In the genomic region with DNA sequence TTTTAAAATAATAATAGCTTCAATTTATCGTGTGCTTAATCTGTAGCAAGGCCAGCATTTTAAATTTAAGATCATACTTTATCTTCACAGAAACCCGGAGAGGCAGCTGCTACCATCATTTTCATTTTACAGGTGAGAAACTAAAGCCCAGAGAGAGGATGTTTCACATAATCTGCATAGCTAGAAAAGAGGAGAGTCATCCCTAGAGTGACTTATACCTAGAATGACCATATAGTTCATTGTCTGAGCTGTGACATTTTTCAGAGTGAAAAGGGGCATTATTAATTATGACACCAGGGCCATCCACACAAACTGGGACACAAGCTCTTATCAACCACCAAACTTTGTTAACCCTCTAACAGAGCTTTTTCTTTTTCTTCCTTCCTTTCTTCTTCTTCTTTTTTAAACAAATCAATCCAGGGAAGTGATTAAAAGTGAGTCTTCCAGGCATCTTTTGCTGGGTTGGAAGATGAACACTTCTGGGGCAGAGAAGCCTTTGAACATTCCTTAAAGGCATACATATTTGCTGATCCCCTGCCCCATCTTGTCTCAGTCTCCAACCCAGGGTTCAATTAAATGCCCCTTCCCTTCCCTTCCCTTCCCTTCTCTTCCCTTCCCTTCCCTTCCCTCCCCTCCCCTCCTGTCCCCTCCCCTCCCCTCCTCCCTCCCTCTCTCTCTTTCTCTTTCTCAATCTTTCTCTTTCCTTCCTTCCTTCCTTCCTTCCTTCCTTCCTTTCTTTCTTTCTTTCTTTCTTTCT, we compare ENCODE assay signal across 14 cellular contexts.
"Had no signal": no experiment of that assay in that cellular context is flagged by ENCODE, and none has a peak within 500 bp of the region (broad histone marks: within the 10 kb centered on the region; RNA-seq: fewer than 3 reads in every experiment).

No MANE protein-coding gene starts in this region.

- H3K4me2 ChIP-seq: hepatocyte had no signal

- H3K4me1 ChIP-seq: breast epithelium, upper lobe of left lung had no signal

- H3K27ac Mint-ChIP-seq: activated T-helper 1 cell treated with anti-CD3 and anti-CD28 coated beads, Interleukin-12 subunit alpha, Interleukin-12 subunit beta, Interleukin-2, Interleukin-4 antibody, amounts not matched to agents 30 ng/mL and 10 ng/mL and 1 ng/mL, durations not matched to agents 14 hours and 24 hours and 36 hours; endodermal cell; nephron progenitor cell had no signal

- H3K27me3 ChIP-seq: breast epithelium, hepatocyte, upper lobe of left lung had no signal

- H3K27ac ChIP-seq: breast epithelium, hepatocyte, upper lobe of left lung, WERI-Rb-1 had no signal

- H3K79me2 ChIP-seq: hepatocyte had no signal

- H3K4me3 ChIP-seq: breast epithelium, hepatocyte, upper lobe of left lung had no signal

- H3K9me3 ChIP-seq: breast epithelium, upper lobe of left lung had no signal

- H2AFZ ChIP-seq: hepatocyte had no signal

- H3K9me3 Mint-ChIP-seq: activated T-helper 1 cell treated with anti-CD3 and anti-CD28 coated beads, Interleukin-12 subunit alpha, Interleukin-12 subunit beta, Interleukin-2, Interleukin-4 antibody, amounts not matched to agents 30 ng/mL and 10 ng/mL and 1 ng/mL, durations not matched to agents 14 hours and 24 hours and 36 hours; endodermal cell; nephron progenitor cell had no signal

- H3K4me3 Mint-ChIP-seq: activated T-helper 1 cell treated with anti-CD3 and anti-CD28 coated beads, Interleukin-12 subunit alpha, Interleukin-12 subunit beta, Interleukin-2, Interleukin-4 antibody, amounts not matched to agents 30 ng/mL and 10 ng/mL and 1 ng/mL, durations not matched to agents 14 hours and 24 hours and 36 hours; endodermal cell; nephron progenitor cell had no signal

- DNase-seq: activated CD4-positive, alpha-beta T cell treated with anti-CD3 and anti-CD28 coated beads for 4 hours; activated naive CD4-positive, alpha-beta T cell; aorta; dermis blood vessel endothelial cell; endodermal cell; kidney glomerular epithelial cell; nephron progenitor cell; stimulated activated CD4-positive, alpha-beta T cell treated with anti-CD3 and anti-CD28 coated beads, Interleukin-2, amount 100 ng/mL, for 48 hours; stimulated activated naive CD4-positive, alpha-beta T cell treated with Interleukin-2 at 50 U/mL for 16 hours; upper lobe of left lung; WERI-Rb-1 had no signal

- H3K36me3 ChIP-seq: breast epithelium, upper lobe of left lung, WERI-Rb-1 had no signal
